16 cellular contexts compared by ENCODE assay signal in genomic region chr5:42242829-42243485, GRCh38.
A peak's percentile ranks its signal among the peaks of the same experiment; 100 is the strongest.
DNase-seq lines count a peak whose midpoint lies in the region; ATAC-seq and TF ChIP-seq lines count a peak whose summit lies in the region.
"Had no signal": no experiment of that assay in that cellular context is flagged by ENCODE, and none has a peak within 500 bp of the region (broad histone marks: within the 10 kb centered on the region; RNA-seq: fewer than 3 reads in every experiment).

No MANE protein-coding gene starts in this region.

- peak overlapping the region; percentile 54 for H3K27ac Mint-ChIP-seq in MCF 10A (ENCODE audit: low read depth, unreplicated experiment)
- H3K27ac Mint-ChIP-seq: CD4-positive, alpha-beta T cell; H9 had no signal

- H3K4me3 ChIP-seq in breast epithelium = no peak overlapping the region
- H3K4me3 ChIP-seq in gastroesophageal sphincter = no peak overlapping the region
- H3K4me3 ChIP-seq in aorta (ENCODE audit: low read length in 2 of 2) = no peak overlapping the region

- H3K9me3 ChIP-seq in breast epithelium (no peaks in the 10 kb centered on the region), gastroesophageal sphincter (no peaks in the 10 kb centered on the region), aorta (ENCODE audit: control insufficient read depth, low read length) (no peaks in the 10 kb centered on the region)
- H3K9me3 ChIP-seq: BE2C had no signal

- H3K9me3 Mint-ChIP-seq in MCF 10A (ENCODE audit: unreplicated experiment) = no peaks in the 10 kb centered on the region
- H3K9me3 Mint-ChIP-seq: CD4-positive, alpha-beta T cell had no signal

- DNase-seq in MCF 10A (ENCODE audit: unreplicated experiment) (peak; percentile 22), breast epithelium (ENCODE audit: low spot score in 2 of 2) (no peak), omental fat pad (ENCODE audit: low spot score) (no peak), aorta (no peak), NCI-H187 (lab: John Stamatoyannopoulos, UW) (no peak), islet precursor cell (no peak)
- DNase-seq: 8988T; BE2C; CD4-positive, alpha-beta T cell; EL; H9; NCI-H1092; NCI-H146; NCI-H524 had no signal

- H3K27me3 ChIP-seq in breast epithelium (no peaks in the 10 kb centered on the region), gastroesophageal sphincter (no peaks in the 10 kb centered on the region), aorta (ENCODE audit: control insufficient read depth in 1 of 2, insufficient read depth in 2 of 2, low read length in 1 of 2) (no peaks in the 10 kb centered on the region)
- H3K27me3 ChIP-seq: BE2C had no signal

- TF ChIP-seq EP300 in gastroesophageal sphincter (IDR thresholded peaks at IDR 0.05) = no peak

- TF ChIP-seq CTCF in MCF 10A (IDR thresholded peaks at IDR 0.05; ENCODE audit: unreplicated experiment) (no peak), breast epithelium (IDR thresholded peaks at IDR 0.05) (no peak), gastroesophageal sphincter (IDR thresholded peaks at IDR 0.05) (no peak), omental fat pad (IDR thresholded peaks at IDR 0.05) (no peak)

- H3K36me3 ChIP-seq in breast epithelium (no peaks in the 10 kb centered on the region), gastroesophageal sphincter (no peaks in the 10 kb centered on the region), aorta (ENCODE audit: control insufficient read depth in 1 of 2, insufficient read depth in 2 of 2, low read length in 1 of 2) (no peaks in the 10 kb centered on the region)
- H3K36me3 ChIP-seq: BE2C had no signal

- no peaks in the 10 kb centered on the region for H3K27me3 Mint-ChIP-seq in MCF 10A (ENCODE audit: insufficient read depth, unreplicated experiment)
- H3K27me3 Mint-ChIP-seq: CD4-positive, alpha-beta T cell had no signal

- ATAC-seq in gastroesophageal sphincter = peak; percentile 84
- peak; percentile 74 for ATAC-seq in omental fat pad (ENCODE audit: low FRiP score)
- peak; percentile 56 for ATAC-seq in aorta (ENCODE audit: low FRiP score)
- ATAC-seq in HG03280 (IDR thresholded peaks at IDR 0.05; ENCODE audit: unreplicated experiment) = no peak

- BruUV-seq in MCF 10A (replicated peaks; lab: Mats Ljungman, UMichigan) = no TSS peak

- H3K27ac ChIP-seq in breast epithelium = no peak overlapping the region
- H3K27ac ChIP-seq in gastroesophageal sphincter = peak overlapping the region in 1 of 4 donors; percentile 22
- no peak overlapping the region for H3K27ac ChIP-seq in aorta (ENCODE audit: low read depth in 1 of 2, low read length in 2 of 2)

- intact Hi-C loops in MCF 10A (cut with micrococcal nuclease) (no loop called here), breast epithelium (cut with DNase I; ENCODE audit: low total_unique reads) (no loop called here), aorta (cut with DNase I) (no loop called here)

- CTCF ChIA-PET in MCF 10A (lab: Yijun Ruan, JAX) = interaction anchor here (0.7 to 1.1 kb wide), 2 partner anchors 102 to 986 kb away, joined by 3 read pairs; no protein-coding TSS in a partner anchor

- no peak for TF ChIP-seq POLR2A in breast epithelium (IDR thresholded peaks at IDR 0.05)
- TF ChIP-seq POLR2A in gastroesophageal sphincter (IDR thresholded peaks at IDR 0.05) = no peak

- WGBS in gastroesophageal sphincter (ENCODE audit: low coverage in 1 of 2), 2 donors = 29 to 65% methylated on average over 2 to 5 of the region's 5 CpGs
- WGBS in aorta, 2 donors = 57 to 64% methylated on average over 5 of the region's 5 CpGs

- POLR2A ChIA-PET in MCF 10A (lab: Yijun Ruan, JAX) = no interaction called here

- H3K4me1 ChIP-seq in breast epithelium (no peaks in the 10 kb centered on the region), gastroesophageal sphincter (no peaks in the 10 kb centered on the region), aorta (ENCODE audit: control insufficient read depth in 1 of 2, insufficient read depth in 2 of 2, low read length in 2 of 2) (no peaks in the 10 kb centered on the region)
- H3K4me1 ChIP-seq: BE2C had no signal

- H3K4me1 Mint-ChIP-seq in MCF 10A (ENCODE audit: insufficient read depth, unreplicated experiment) = peaks cover 9% of the 10 kb centered on the region

- no peak overlapping the region for H3K4me3 Mint-ChIP-seq in MCF 10A (ENCODE audit: unreplicated experiment)
- H3K4me3 Mint-ChIP-seq: CD4-positive, alpha-beta T cell; H9 had no signal

- no peaks in the 10 kb centered on the region for H3K36me3 Mint-ChIP-seq in MCF 10A (ENCODE audit: insufficient read depth, unreplicated experiment)
